Comparison of ENCODE assay signal across 11 cellular contexts in genomic region chr19:53982056-53982455, GRCh38. TPM values are rescaled to one million over a fixed set of nuclear protein-coding genes. Genes with fewer than 3 reads are reported as not detected.
A peak's percentile ranks its signal among the peaks of the same experiment; 100 is the strongest.
DNase-seq lines count a peak whose midpoint lies in the region; ATAC-seq and TF ChIP-seq lines count a peak whose summit lies in the region.
"Had no signal": no experiment of that assay in that cellular context is flagged by ENCODE, and none has a peak within 500 bp of the region (broad histone marks: within the 10 kb centered on the region; RNA-seq: fewer than 3 reads in every experiment).

No MANE protein-coding gene starts in this region.

- peaks cover 9% of the 10 kb centered on the region for H3K36me3 Mint-ChIP-seq in activated naive CD8-positive, alpha-beta T cell treated with anti-CD3 and anti-CD28 coated beads, Interleukin-2, amount 10 ng/mL, durations not matched to agents 7 days and 5 days
- peaks cover 13% of the 10 kb centered on the region for H3K36me3 Mint-ChIP-seq in activated naive CD8-positive, alpha-beta T cell treated with anti-CD3 and anti-CD28 coated beads for 36 hours
- H3K36me3 Mint-ChIP-seq in stimulated activated memory B cell treated with anti-CD40 and anti-IgM and Interleukin-4, amounts not matched to agents 10 μg/mL and 1 μg/mL and 100 μg/mL, for 72 hours: peaks cover 22% of the 10 kb centered on the region
- H3K36me3 Mint-ChIP-seq: T-cell had no signal

- H3K4me3 Mint-ChIP-seq in activated naive CD8-positive, alpha-beta T cell treated with anti-CD3 and anti-CD28 coated beads, Interleukin-2, amount 10 ng/mL, durations not matched to agents 7 days and 5 days: no peak overlapping the region
- no peak overlapping the region for H3K4me3 Mint-ChIP-seq in activated naive CD8-positive, alpha-beta T cell treated with anti-CD3 and anti-CD28 coated beads for 36 hours
- no peak overlapping the region for H3K4me3 Mint-ChIP-seq in stimulated activated memory B cell treated with anti-CD40 and anti-IgM and Interleukin-4, amounts not matched to agents 10 μg/mL and 1 μg/mL and 100 μg/mL, for 72 hours

- H3K4me3 ChIP-seq in astrocyte of the cerebellum (ENCODE audit: low read depth, low read length) (peak overlapping the region; percentile 25), iPS-20b (ENCODE audit: low read length) (peak overlapping the region; percentile 52; the same call in 1 of the 2 replicates), suprapubic skin (peak overlapping the region; percentile 48)

- ATAC-seq in activated naive CD8-positive, alpha-beta T cell treated with anti-CD3 and anti-CD28 coated beads, Interleukin-2, amount 10 ng/mL, durations not matched to agents 7 days and 5 days (ENCODE audit: low read depth): no peak
- no peak for ATAC-seq in stimulated activated memory B cell treated with anti-CD40 and anti-IgM and Interleukin-4, amounts not matched to agents 10 μg/mL and 1 μg/mL and 100 μg/mL, for 72 hours
- no peak for ATAC-seq in HG03095 (IDR thresholded peaks at IDR 0.05; ENCODE audit: unreplicated experiment)

- TF ChIP-seq CTCF in astrocyte of the cerebellum (IDR thresholded peaks at IDR 0.05; ENCODE audit: low read depth, low read length, missing control alignments) (no peak), suprapubic skin (IDR thresholded peaks at IDR 0.05) (no peak)

- peaks cover 5% of the 10 kb centered on the region for H3K9me3 Mint-ChIP-seq in activated naive CD8-positive, alpha-beta T cell treated with anti-CD3 and anti-CD28 coated beads, Interleukin-2, amount 10 ng/mL, durations not matched to agents 7 days and 5 days
- peaks cover 13% of the 10 kb centered on the region for H3K9me3 Mint-ChIP-seq in activated naive CD8-positive, alpha-beta T cell treated with anti-CD3 and anti-CD28 coated beads for 36 hours
- peaks cover 23% of the 10 kb centered on the region for H3K9me3 Mint-ChIP-seq in stimulated activated memory B cell treated with anti-CD40 and anti-IgM and Interleukin-4, amounts not matched to agents 10 μg/mL and 1 μg/mL and 100 μg/mL, for 72 hours

- peaks cover 42% of the 10 kb centered on the region for H3K27me3 Mint-ChIP-seq in activated naive CD8-positive, alpha-beta T cell treated with anti-CD3 and anti-CD28 coated beads, Interleukin-2, amount 10 ng/mL, durations not matched to agents 7 days and 5 days
- peaks cover 47% of the 10 kb centered on the region for H3K27me3 Mint-ChIP-seq in activated naive CD8-positive, alpha-beta T cell treated with anti-CD3 and anti-CD28 coated beads for 36 hours
- peaks cover 47% of the 10 kb centered on the region for H3K27me3 Mint-ChIP-seq in stimulated activated memory B cell treated with anti-CD40 and anti-IgM and Interleukin-4, amounts not matched to agents 10 μg/mL and 1 μg/mL and 100 μg/mL, for 72 hours

- H3K27me3 ChIP-seq in iPS-20b (ENCODE audit: insufficient read depth, low read length) (peaks cover 35% of the 10 kb centered on the region), suprapubic skin (peaks cover 65% of the 10 kb centered on the region)

- WGBS in suprapubic skin: no CpG with 5 or more reads among the region's 56 CpGs

- H3K9me3 ChIP-seq in iPS-20b (ENCODE audit: insufficient read depth, low read depth, low read length) (no peaks in the 10 kb centered on the region), suprapubic skin (no peaks in the 10 kb centered on the region)

- peak; percentile 40 for DNase-seq in activated naive CD8-positive, alpha-beta T cell treated with anti-CD3 and anti-CD28 coated beads, Interleukin-2, amount 10 ng/mL, durations not matched to agents 7 days and 5 days
- DNase-seq in activated naive CD8-positive, alpha-beta T cell treated with anti-CD3 and anti-CD28 coated beads for 36 hours: no peak
- DNase-seq in astrocyte of the cerebellum (ENCODE audit: low read depth) (no peak), suprapubic skin (ENCODE audit: low spot score in 2 of 2) (no peak), T1000 (lab: John Stamatoyannopoulos, UW) (no peak)

- H3K27ac ChIP-seq in iPS-20b (ENCODE audit: low read length) (no peak overlapping the region), suprapubic skin (peak overlapping the region; percentile 18)
- H3K27ac ChIP-seq: KMS-11 had no signal

- no peak overlapping the region for H3K9ac ChIP-seq in iPS-20b (ENCODE audit: low read depth, low read length)
- H3K9ac ChIP-seq: KMS-11 had no signal

- in situ Hi-C loops in astrocyte of the cerebellum (cut with HindIII; ENCODE audit: low sequenced_read_pairs): no loop called here

- TF ChIP-seq EP300 in suprapubic skin (IDR thresholded peaks at IDR 0.05): no peak

- TF ChIP-seq POLR2A in suprapubic skin (IDR thresholded peaks at IDR 0.05): no peak

- no peak overlapping the region for H3K27ac Mint-ChIP-seq in activated naive CD8-positive, alpha-beta T cell treated with anti-CD3 and anti-CD28 coated beads, Interleukin-2, amount 10 ng/mL, durations not matched to agents 7 days and 5 days
- H3K27ac Mint-ChIP-seq in activated naive CD8-positive, alpha-beta T cell treated with anti-CD3 and anti-CD28 coated beads for 36 hours: no peak overlapping the region
- no peak overlapping the region for H3K27ac Mint-ChIP-seq in stimulated activated memory B cell treated with anti-CD40 and anti-IgM and Interleukin-4, amounts not matched to agents 10 μg/mL and 1 μg/mL and 100 μg/mL, for 72 hours
- H3K27ac Mint-ChIP-seq: T-cell had no signal

- H3K36me3 ChIP-seq in iPS-20b (ENCODE audit: insufficient read depth, low read depth, low read length) (no peaks in the 10 kb centered on the region), suprapubic skin (no peaks in the 10 kb centered on the region)

- peaks cover 7% of the 10 kb centered on the region for H3K4me1 Mint-ChIP-seq in activated naive CD8-positive, alpha-beta T cell treated with anti-CD3 and anti-CD28 coated beads, Interleukin-2, amount 10 ng/mL, durations not matched to agents 7 days and 5 days
- peaks cover 22% of the 10 kb centered on the region for H3K4me1 Mint-ChIP-seq in activated naive CD8-positive, alpha-beta T cell treated with anti-CD3 and anti-CD28 coated beads for 36 hours
- peaks cover 7% of the 10 kb centered on the region for H3K4me1 Mint-ChIP-seq in stimulated activated memory B cell treated with anti-CD40 and anti-IgM and Interleukin-4, amounts not matched to agents 10 μg/mL and 1 μg/mL and 100 μg/mL, for 72 hours

- POLR2A ChIA-PET in activated naive CD8-positive, alpha-beta T cell treated with anti-CD3 and anti-CD28 coated beads, Interleukin-2, amount 10 ng/mL, durations not matched to agents 7 days and 5 days (lab: Charles Lee): no interaction called here

- H3K4me1 ChIP-seq in iPS-20b (ENCODE audit: insufficient read depth, low read length): peaks cover 3% of the 10 kb centered on the region; the same call in 1 of the 2 replicates
- H3K4me1 ChIP-seq in suprapubic skin: peaks cover 45% of the 10 kb centered on the region

RNA-seq across cellular contexts. Expression of gene CACNG6, which starts 9.4 kb away (rescaled TPM):
- total RNA-seq in activated naive CD8-positive, alpha-beta T cell treated with anti-CD3 and anti-CD28 coated beads, Interleukin-2, amount 10 ng/mL, durations not matched to agents 7 days and 5 days: not detected
- not detected for total RNA-seq in activated naive CD8-positive, alpha-beta T cell treated with anti-CD3 and anti-CD28 coated beads for 36 hours
- total RNA-seq in suprapubic skin: not detected
- total RNA-seq: liver, T-cell had no signal

RNA-seq across cellular contexts. Expression of gene CACNG8, which starts 19.3 kb away (rescaled TPM):
- not detected for total RNA-seq in activated naive CD8-positive, alpha-beta T cell treated with anti-CD3 and anti-CD28 coated beads, Interleukin-2, amount 10 ng/mL, durations not matched to agents 7 days and 5 days
- not detected for total RNA-seq in activated naive CD8-positive, alpha-beta T cell treated with anti-CD3 and anti-CD28 coated beads for 36 hours
- under 1 TPM in 2 of 4 donors, not detected in 2; 0.08 to 0.25 TPM for total RNA-seq in suprapubic skin
- total RNA-seq: liver had no signal
